11 cellular contexts compared by ENCODE assay signal in the genomic region with DNA sequence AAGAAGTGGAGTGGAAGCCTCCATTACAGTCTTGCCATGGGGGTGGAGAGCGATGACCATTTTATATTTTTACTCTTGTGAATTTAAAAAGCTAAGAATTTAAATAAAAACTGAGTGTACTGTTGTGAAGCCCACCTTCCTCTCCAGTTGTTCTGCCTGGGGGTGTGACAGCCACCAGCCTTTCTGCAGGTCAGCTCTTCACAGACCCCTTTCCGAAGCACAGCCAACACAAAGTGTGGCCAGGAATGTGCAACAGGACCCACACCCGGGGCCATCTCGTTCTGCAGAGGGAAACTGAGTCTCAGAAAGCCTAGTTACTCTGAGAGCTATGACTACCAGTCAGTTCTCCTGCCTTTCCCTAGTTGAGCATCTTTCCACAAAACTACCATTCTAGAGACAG. TPM values are rescaled to one million over a fixed set of nuclear protein-coding genes. Genes with fewer than 3 reads are reported as not detected.
A peak's percentile ranks its signal among the peaks of the same experiment; 100 is the strongest.
DNase-seq lines count a peak whose midpoint lies in the region; ATAC-seq and TF ChIP-seq lines count a peak whose summit lies in the region.
"Had no signal": no experiment of that assay in that cellular context is flagged by ENCODE, and none has a peak within 500 bp of the region (broad histone marks: within the 10 kb centered on the region; RNA-seq: fewer than 3 reads in every experiment).

No MANE protein-coding gene starts in this region.

- intact Hi-C loops in activated B cell treated with CpG ODN at 0.5 μM for 24 hours (cut with micrococcal nuclease), result loop anchor here (10.0 kb wide), 1 partner anchor 492 kb away; the partner anchor contains the start of gene MAN2B2

- H3K4me1 Mint-ChIP-seq in activated CD4-positive, alpha-beta T cell treated with anti-CD3 and anti-CD28 coated beads, Interleukin-2, amount 10 ng/mL, durations not matched to agents 7 days and 5 days, result peaks cover 49% of the 10 kb centered on the region
- peaks cover 44% of the 10 kb centered on the region for H3K4me1 Mint-ChIP-seq in activated B cell treated with CpG ODN at 0.5 μM for 24 hours
- H3K4me1 Mint-ChIP-seq in stimulated activated effector memory CD8-positive, alpha-beta T cell treated with anti-CD3 and anti-CD28 coated beads, Interleukin-12 subunit alpha, Interleukin-12 subunit beta, amount 100 ng/mL, for 72 hours, result peaks cover 59% of the 10 kb centered on the region

- TF ChIP-seq CTCF in activated B cell treated with CpG ODN at 0.5 μM for 24 hours (IDR thresholded peaks at IDR 0.05), result no peak
- TF ChIP-seq CTCF in GM10248 (IDR thresholded peaks at IDR 0.05; ENCODE audit: control extremely low read depth, extremely low read depth, low read depth, missing control alignments), result no peak

- CTCF ChIA-PET in activated CD4-positive, alpha-beta T cell treated with anti-CD3 and anti-CD28 coated beads, Interleukin-2, amount 10 ng/mL, durations not matched to agents 7 days and 5 days (lab: Charles Lee), result interaction anchor here (0.7 to 13.8 kb wide), 6 partner anchors 16 to 346 kb away, joined by 3 to 128 read pairs (median 4); partner anchors contain the start of gene TADA2B
- CTCF ChIA-PET in activated B cell treated with CpG ODN at 0.5 μM for 24 hours (lab: Charles Lee) (interaction anchor here (1.2 to 2.1 kb wide), 2 partner anchors 21 to 24 kb away, joined by 6 to 11 read pairs; partner anchors contain the start of gene TADA2B), GM10248 (lab: Yijun Ruan, JAX) (interaction anchor here (0.9 to 7.3 kb wide), 10 partner anchors 10 to 739 kb away, joined by 3 to 115 read pairs (median 6); partner anchors contain the start of gene TADA2B)

- peak overlapping the region; percentile 90 for H3K27ac Mint-ChIP-seq in activated CD4-positive, alpha-beta T cell treated with anti-CD3 and anti-CD28 coated beads, Interleukin-2, amount 10 ng/mL, durations not matched to agents 7 days and 5 days
- H3K27ac Mint-ChIP-seq in activated B cell treated with CpG ODN at 0.5 μM for 24 hours, result no peak overlapping the region
- peak overlapping the region; percentile 90 for H3K27ac Mint-ChIP-seq in stimulated activated effector memory CD8-positive, alpha-beta T cell treated with anti-CD3 and anti-CD28 coated beads, Interleukin-12 subunit alpha, Interleukin-12 subunit beta, amount 100 ng/mL, for 72 hours

- DNase-seq in activated CD4-positive, alpha-beta T cell treated with anti-CD3 and anti-CD28 coated beads, Interleukin-2, amount 10 ng/mL, durations not matched to agents 7 days and 5 days, result no peak
- no peak for DNase-seq in activated CD4-positive, alpha-beta T cell treated with anti-CD3 and anti-CD28 coated beads, Interleukin-2, amount 50 U/mL, for 48 hours
- DNase-seq in activated B cell treated with CpG ODN at 0.5 μM for 24 hours (no peak), GM10248 (ENCODE audit: extremely low spot score) (no peak), NCI-H2227 (lab: John Stamatoyannopoulos, UW; ENCODE audit: unreplicated experiment) (no peak)
- DNase-seq in stimulated activated effector memory CD8-positive, alpha-beta T cell treated with anti-CD3 and anti-CD28 coated beads, Interleukin-12 subunit alpha, Interleukin-12 subunit beta, amount 100 ng/mL, for 72 hours (ENCODE audit: low spot score in 2 of 2), result no peak
- DNase-seq: NCI-H1436; stimulated activated CD8-positive, alpha-beta memory T cell treated with anti-CD3 and anti-CD28 coated beads, Interleukin-4, amount 100 ng/mL, for 48 hours had no signal

- peaks cover 29% of the 10 kb centered on the region for H3K36me3 Mint-ChIP-seq in activated CD4-positive, alpha-beta T cell treated with anti-CD3 and anti-CD28 coated beads, Interleukin-2, amount 10 ng/mL, durations not matched to agents 7 days and 5 days (ENCODE audit: low read depth)
- peaks cover 44% of the 10 kb centered on the region for H3K36me3 Mint-ChIP-seq in activated B cell treated with CpG ODN at 0.5 μM for 24 hours (ENCODE audit: low read depth)
- peaks cover 68% of the 10 kb centered on the region for H3K36me3 Mint-ChIP-seq in stimulated activated effector memory CD8-positive, alpha-beta T cell treated with anti-CD3 and anti-CD28 coated beads, Interleukin-12 subunit alpha, Interleukin-12 subunit beta, amount 100 ng/mL, for 72 hours

- peak overlapping the region; percentile 87 for H3K4me3 ChIP-seq in iPS-11a (ENCODE audit: low read depth, low read length)

- ATAC-seq in activated B cell treated with CpG ODN at 0.5 μM for 24 hours (ENCODE audit: low read depth) (no peak), HG02623 (IDR thresholded peaks at IDR 0.05; ENCODE audit: unreplicated experiment) (no peak)
- no peak for ATAC-seq in stimulated activated effector memory CD8-positive, alpha-beta T cell treated with anti-CD3 and anti-CD28 coated beads, Interleukin-12 subunit alpha, Interleukin-12 subunit beta, amount 100 ng/mL, for 72 hours
- ATAC-seq: activated CD4-positive, CD25-positive, alpha-beta regulatory T cell treated with anti-CD3 and anti-CD28 coated beads, Interleukin-2, amount 50 U/mL, for 24 hours had no signal

- H3K4me3 Mint-ChIP-seq in activated CD4-positive, alpha-beta T cell treated with anti-CD3 and anti-CD28 coated beads, Interleukin-2, amount 10 ng/mL, durations not matched to agents 7 days and 5 days, result peak overlapping the region; percentile 92
- peak overlapping the region; percentile 95 for H3K4me3 Mint-ChIP-seq in activated B cell treated with CpG ODN at 0.5 μM for 24 hours
- peak overlapping the region; percentile 95 for H3K4me3 Mint-ChIP-seq in stimulated activated effector memory CD8-positive, alpha-beta T cell treated with anti-CD3 and anti-CD28 coated beads, Interleukin-12 subunit alpha, Interleukin-12 subunit beta, amount 100 ng/mL, for 72 hours

- H3K27me3 Mint-ChIP-seq in activated CD4-positive, alpha-beta T cell treated with anti-CD3 and anti-CD28 coated beads, Interleukin-2, amount 10 ng/mL, durations not matched to agents 7 days and 5 days, result peaks cover 2% of the 10 kb centered on the region
- H3K27me3 Mint-ChIP-seq in activated B cell treated with CpG ODN at 0.5 μM for 24 hours, result no peaks in the 10 kb centered on the region

- POLR2A ChIA-PET in activated CD4-positive, alpha-beta T cell treated with anti-CD3 and anti-CD28 coated beads, Interleukin-2, amount 10 ng/mL, durations not matched to agents 7 days and 5 days (lab: Charles Lee), result no interaction called here
- POLR2A ChIA-PET in activated B cell treated with CpG ODN at 0.5 μM for 24 hours (lab: Charles Lee), result interaction anchor here (0.7 to 6.5 kb wide), 9 partner anchors 22 to 425 kb away, joined by 3 to 132 read pairs (median 19); partner anchors contain the start of genes BLOC1S4, MRFAP1, MRFAP1L1 and TADA2B
- POLR2A ChIA-PET in GM10248 (lab: Yijun Ruan, JAX), result interaction anchor here (0.6 to 1.1 kb wide), 2 partner anchors 11 to 274 kb away, joined by 3 to 4 read pairs; no protein-coding TSS in a partner anchor

- no peaks in the 10 kb centered on the region for H3K9me3 Mint-ChIP-seq in activated CD4-positive, alpha-beta T cell treated with anti-CD3 and anti-CD28 coated beads, Interleukin-2, amount 10 ng/mL, durations not matched to agents 7 days and 5 days
- H3K9me3 Mint-ChIP-seq in activated B cell treated with CpG ODN at 0.5 μM for 24 hours, result no peaks in the 10 kb centered on the region
- H3K9me3 Mint-ChIP-seq in stimulated activated effector memory CD8-positive, alpha-beta T cell treated with anti-CD3 and anti-CD28 coated beads, Interleukin-12 subunit alpha, Interleukin-12 subunit beta, amount 100 ng/mL, for 72 hours, result no peaks in the 10 kb centered on the region

RNA-seq across cellular contexts. Expression of gene GRPEL1, which starts 1.4 kb away (rescaled TPM):
- 10 to 100 TPM; 34.8 to 35.4 TPM for total RNA-seq in activated CD4-positive, alpha-beta T cell treated with anti-CD3 and anti-CD28 coated beads, Interleukin-2, amount 10 ng/mL, durations not matched to agents 7 days and 5 days
- 31.8 and 41.3 TPM in 2 replicates for total RNA-seq in activated B cell treated with CpG ODN at 0.5 μM for 24 hours

RNA-seq across cellular contexts. Expression of gene TADA2B, which starts 23.3 kb away (rescaled TPM):
- total RNA-seq in activated CD4-positive, alpha-beta T cell treated with anti-CD3 and anti-CD28 coated beads, Interleukin-2, amount 10 ng/mL, durations not matched to agents 7 days and 5 days, result 10 to 100 TPM; 25.5 to 26.1 TPM
- 26.7 and 31.8 TPM in 2 replicates for total RNA-seq in activated B cell treated with CpG ODN at 0.5 μM for 24 hours
